ENCODE assay signal across 15 cellular contexts in the genomic region with DNA sequence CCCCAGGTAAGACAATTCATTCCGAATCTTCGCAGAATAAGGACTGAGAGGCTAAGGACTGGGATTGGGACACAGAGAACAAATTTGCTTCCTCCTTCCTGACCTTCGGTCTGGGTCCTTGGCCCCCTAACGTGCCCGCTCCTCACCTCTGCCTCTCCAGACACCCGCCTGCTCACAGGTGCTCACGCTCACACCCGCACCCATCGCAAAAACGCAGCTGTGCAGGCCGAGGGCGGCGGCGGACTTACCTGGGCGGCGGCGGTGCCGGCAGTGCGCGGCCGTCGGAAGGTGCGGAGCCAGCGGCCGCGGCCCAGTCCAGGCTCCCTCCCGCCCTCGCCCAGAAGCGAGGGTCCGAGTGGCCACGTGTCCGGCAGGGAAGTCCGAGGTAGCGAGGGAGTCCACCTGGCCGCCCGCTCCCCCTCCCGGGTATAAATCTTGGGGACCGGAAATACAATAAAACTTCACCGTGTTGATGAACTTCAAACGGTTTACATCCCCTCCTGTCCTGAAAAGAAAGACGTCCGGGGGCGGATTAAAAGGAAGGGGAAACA. TPM values are rescaled to one million over a fixed set of nuclear protein-coding genes. Genes with fewer than 3 reads are reported as not detected.
DNase-seq lines count a peak whose midpoint lies in the region; ATAC-seq and TF ChIP-seq lines count a peak whose summit lies in the region.
"Had no signal": no experiment of that assay in that cellular context is flagged by ENCODE, and none has a peak within 500 bp of the region (broad histone marks: within the 10 kb centered on the region; RNA-seq: fewer than 3 reads in every experiment).

No MANE protein-coding gene starts in this region.

- ATAC-seq in GM23338 (peak; percentile 20), activated B cell treated with CpG ODN at 0.5 μM for 24 hours (ENCODE audit: low read depth) (no peak), GM19395 (IDR thresholded peaks at IDR 0.05; ENCODE audit: unreplicated experiment) (no peak), HG03378 (IDR thresholded peaks at IDR 0.05; ENCODE audit: unreplicated experiment) (no peak)

- peak; percentile 46 for DNase-seq in GM23338 (ENCODE audit: low spot score)
- no peak for DNase-seq in activated B cell treated with CpG ODN at 0.5 μM for 24 hours
- peak; percentile 56 for DNase-seq in islet precursor cell
- DNase-seq in stimulated activated naive CD4-positive, alpha-beta T cell (lab: John Stamatoyannopoulos, UW): no peak
- DNase-seq: COR-L47; GF-D8; NCI-H1694 treated with DMSO at 0.1 percent for 48 hours; NCI-H526 treated with DMSO at 0.1 percent for 48 hours; stimulated activated CD4-positive, alpha-beta T cell treated with anti-CD3 and anti-CD28 coated beads, Interleukin-4, amount 100 ng/mL, for 1 hour; T-helper 9 cell had no signal

- H2AFZ ChIP-seq in GM23338: no peak overlapping the region; the same call in 1 of the 2 replicates

- peaks cover 76% of the 10 kb centered on the region for H4K20me1 ChIP-seq in GM23338 (replicated peaks; ENCODE audit: insufficient read depth)

- H3K27me3 Mint-ChIP-seq in GM23338 (ENCODE audit: insufficient read depth, low read depth, poor library complexity) (peaks cover 100% of the 10 kb centered on the region), activated B cell treated with CpG ODN at 0.5 μM for 24 hours (peaks cover 83% of the 10 kb centered on the region)

- CTCF ChIA-PET in activated B cell treated with CpG ODN at 0.5 μM for 24 hours (lab: Charles Lee): interaction anchor here (1.7 kb wide), 1 partner anchor 11 kb away, joined by 9 read pairs; no protein-coding TSS in a partner anchor

- H3K9me3 Mint-ChIP-seq in GM23338 (peaks cover 3% of the 10 kb centered on the region; the same call in 2 of the 3 replicates), activated B cell treated with CpG ODN at 0.5 μM for 24 hours (no peaks in the 10 kb centered on the region)
- H3K9me3 Mint-ChIP-seq: dendritic cell treated with granulocyte-macrophage colony-stimulating factor and Interleukin-4, amounts not matched to agents 40 ng/mL and 50 ng/mL, for 4 days had no signal

- H3K4me3 ChIP-seq in GM23338 (peak overlapping the region; percentile 35; the same call in 1 of the 2 replicates), skeletal muscle satellite cell (ENCODE audit: low read length) (peak overlapping the region; percentile 55)

- peaks cover 31% of the 10 kb centered on the region for H3K4me1 ChIP-seq in GM23338 (ENCODE audit: insufficient read depth)
- no peaks in the 10 kb centered on the region for H3K4me1 ChIP-seq in skeletal muscle satellite cell (ENCODE audit: control insufficient read depth, insufficient read depth, low read length)

- H3K36me3 ChIP-seq in GM23338 (ENCODE audit: insufficient read depth): no peaks in the 10 kb centered on the region
- no peaks in the 10 kb centered on the region for H3K36me3 ChIP-seq in skeletal muscle satellite cell (ENCODE audit: insufficient read depth, low read length)

- POLR2A ChIA-PET in activated B cell treated with CpG ODN at 0.5 μM for 24 hours (lab: Charles Lee): no interaction called here

- H3F3A ChIP-seq in GM23338 (replicated peaks; ENCODE audit: low read depth): peaks cover 46% of the 10 kb centered on the region

- no peak overlapping the region; the same call in 2 of the 3 replicates for H3K4me3 Mint-ChIP-seq in GM23338
- peak overlapping the region; percentile 52 for H3K4me3 Mint-ChIP-seq in activated B cell treated with CpG ODN at 0.5 μM for 24 hours
- H3K4me3 Mint-ChIP-seq: dendritic cell treated with granulocyte-macrophage colony-stimulating factor and Interleukin-4, amounts not matched to agents 40 ng/mL and 50 ng/mL, for 4 days had no signal

- intact Hi-C loops in activated B cell treated with CpG ODN at 0.5 μM for 24 hours (cut with micrococcal nuclease): no loop called here

- H3K4me2 ChIP-seq in GM23338: peak overlapping the region; percentile 62; the same call in 1 of the 2 replicates
- H3K4me2 ChIP-seq in skeletal muscle satellite cell (ENCODE audit: low read length): peak overlapping the region; percentile 65

- no peaks in the 10 kb centered on the region for H3K79me2 ChIP-seq in GM23338 (replicated peaks; ENCODE audit: insufficient read depth)

- no peaks in the 10 kb centered on the region for H3K9me2 ChIP-seq in GM23338 (ENCODE audit: insufficient read depth)

- H3K27me3 ChIP-seq in GM23338 (ENCODE audit: insufficient read depth): peaks cover 100% of the 10 kb centered on the region
- H3K27me3 ChIP-seq in skeletal muscle satellite cell (ENCODE audit: control insufficient read depth, insufficient read depth, low read length): peaks cover 97% of the 10 kb centered on the region

- TF ChIP-seq CTCF in GM23338 (conservative IDR thresholded peaks at IDR 0.05; ENCODE audit: low read depth in 2 of 2) (no peak), activated B cell treated with CpG ODN at 0.5 μM for 24 hours (IDR thresholded peaks at IDR 0.05) (no peak)

- no peaks in the 10 kb centered on the region for H3K9me3 ChIP-seq in skeletal muscle satellite cell (replicated peaks; ENCODE audit: low read length)

- H3K27ac Mint-ChIP-seq in GM23338: no peak overlapping the region
- H3K27ac Mint-ChIP-seq in activated B cell treated with CpG ODN at 0.5 μM for 24 hours: no peak overlapping the region
- H3K27ac Mint-ChIP-seq: dendritic cell treated with granulocyte-macrophage colony-stimulating factor and Interleukin-4, amounts not matched to agents 40 ng/mL and 50 ng/mL, for 4 days had no signal

- no peak overlapping the region for H3K27ac ChIP-seq in GM23338 (ENCODE audit: low read depth)

- H3K36me3 Mint-ChIP-seq in GM23338 (ENCODE audit: low read depth) (no peaks in the 10 kb centered on the region), activated B cell treated with CpG ODN at 0.5 μM for 24 hours (ENCODE audit: low read depth) (no peaks in the 10 kb centered on the region)

- H3K9ac ChIP-seq in skeletal muscle satellite cell (ENCODE audit: low read depth, low read length): no peak overlapping the region

- H3K4me1 Mint-ChIP-seq in GM23338 (peaks cover 10% of the 10 kb centered on the region), activated B cell treated with CpG ODN at 0.5 μM for 24 hours (peaks cover 3% of the 10 kb centered on the region)

TF ChIP-seq in GM23338, 12 proteins besides CTCF, POLR2A, EP300 and RAD21 (continues in another document):
- TF ChIP-seq EZH2 (IDR thresholded peaks at IDR 0.05; ENCODE audit: low read depth, unreplicated experiment) (peak; percentile 77), JUNB (IDR thresholded peaks at IDR 0.05; ENCODE audit: unreplicated experiment) (no peak)

RNA-seq across cellular contexts. Expression of gene HOXB9, which starts 7.2 kb away (rescaled TPM):
- not detected in 2 replicates for total RNA-seq in GM23338 (2014; rRNA removed; shearing (Covaris generic))
- polyA plus RNA-seq in GM23338 (2016; fragmentation: Nextera tagmentation; extraction: Ambion mirVana): not detected in 2 replicates
- 0.13 TPM in 1 of 2 replicates, not detected in the other for total RNA-seq in activated B cell treated with CpG ODN at 0.5 μM for 24 hours
- 0.25 TPM in 1 of 2 replicates, not detected in the other for total RNA-seq in skeletal muscle satellite cell (2012; rRNA removed)

RNA-seq across cellular contexts. Expression of gene HOXB8, which starts 18.2 kb away (rescaled TPM):
- total RNA-seq in GM23338 (2014; rRNA removed; shearing (Covaris generic)): not detected in 2 replicates
- not detected in 2 replicates for polyA plus RNA-seq in GM23338 (2016; fragmentation: Nextera tagmentation; extraction: Ambion mirVana)
- not detected in 2 replicates for total RNA-seq in activated B cell treated with CpG ODN at 0.5 μM for 24 hours
- total RNA-seq in skeletal muscle satellite cell (2012; rRNA removed): not detected in 2 replicates
- total RNA-seq: astrocyte had no signal

RNA-seq across cellular contexts. Expression of gene HOXB7, which starts 22.5 kb away (rescaled TPM):
- total RNA-seq in GM23338 (2014; rRNA removed; shearing (Covaris generic)): not detected in 2 replicates
- polyA plus RNA-seq in GM23338 (2016; fragmentation: Nextera tagmentation; extraction: Ambion mirVana): not detected in 2 replicates
- total RNA-seq in activated B cell treated with CpG ODN at 0.5 μM for 24 hours: 0.60 and 0.93 TPM in 2 replicates
- 1.5 and 4.1 TPM in 2 replicates for total RNA-seq in skeletal muscle satellite cell (2012; rRNA removed)
- total RNA-seq: astrocyte had no signal

RNA-seq across cellular contexts. Expression of gene HOXB6, which starts 28.6 kb away (rescaled TPM):
- not detected in 2 replicates for total RNA-seq in GM23338 (2014; rRNA removed; shearing (Covaris generic))
- polyA plus RNA-seq in GM23338 (2016; fragmentation: Nextera tagmentation; extraction: Ambion mirVana): not detected in 2 replicates
- total RNA-seq in activated B cell treated with CpG ODN at 0.5 μM for 24 hours: not detected in 2 replicates
- total RNA-seq in skeletal muscle satellite cell (2012; rRNA removed): 5.5 and 6.6 TPM in 2 replicates
- total RNA-seq: astrocyte had no signal

RNA-seq across cellular contexts. Expression of gene HOXB5, which starts 39.8 kb away (rescaled TPM):
- not detected in 2 replicates for total RNA-seq in GM23338 (2014; rRNA removed; shearing (Covaris generic))
- polyA plus RNA-seq in GM23338 (2016; fragmentation: Nextera tagmentation; extraction: Ambion mirVana): not detected in 2 replicates
- total RNA-seq in activated B cell treated with CpG ODN at 0.5 μM for 24 hours: not detected in 2 replicates
- under 0.01 TPM in 2 replicates for total RNA-seq in skeletal muscle satellite cell (2012; rRNA removed)
- total RNA-seq: astrocyte had no signal

Comparison
In these comparisons a context has a peak if more than half of its experiments do, and no peak if none do; other contexts are left out.
1. DNase-seq: peak in GM23338 (single experiment) and islet precursor cell (single experiment); none in activated B cell treated with CpG ODN at 0.5 μM for 24 hours (single experiment) and stimulated activated naive CD4-positive, alpha-beta T cell (0 of 6).